17 cellular contexts compared by ENCODE assay signal in the genomic region with DNA sequence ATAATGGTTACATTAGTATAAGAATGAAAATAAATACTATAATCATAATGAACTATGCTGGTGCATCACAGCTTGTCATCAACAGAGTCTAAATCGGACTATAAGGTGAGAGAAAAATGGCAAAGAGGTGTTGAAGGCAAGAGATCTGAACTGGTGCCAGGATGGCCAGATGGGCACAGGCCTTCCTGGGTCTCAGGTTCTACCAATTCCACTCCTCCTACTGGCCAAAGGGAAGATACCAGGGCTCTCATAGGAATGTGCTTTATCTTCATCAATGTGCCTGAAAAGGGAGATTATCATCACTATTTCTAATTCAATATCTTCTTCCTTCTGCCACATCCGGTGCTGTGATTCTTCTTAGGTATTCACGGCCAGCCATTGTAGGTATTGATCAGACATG.
DNase-seq lines count a peak whose midpoint lies in the region; ATAC-seq and TF ChIP-seq lines count a peak whose summit lies in the region.
"Had no signal": no experiment of that assay in that cellular context is flagged by ENCODE, and none has a peak within 500 bp of the region (broad histone marks: within the 10 kb centered on the region; RNA-seq: fewer than 3 reads in every experiment).

No MANE protein-coding gene starts in this region.

- no peaks in the 10 kb centered on the region for H3K36me3 ChIP-seq in HCT116 (ENCODE audit: control insufficient read depth in 1 of 2, insufficient read depth in 2 of 2, low read length in 2 of 2)
- H3K36me3 ChIP-seq: spleen had no signal

- H3K27me3 ChIP-seq in AG04450 (ENCODE audit: control insufficient read depth, insufficient read depth, low read length) = no peaks in the 10 kb centered on the region
- H3K27me3 ChIP-seq in HCT116 (ENCODE audit: insufficient read depth, low read length) = no peaks in the 10 kb centered on the region
- H3K27me3 ChIP-seq: spleen had no signal

- H3K9ac ChIP-seq in HCT116 (ENCODE audit: low read length) = no peak overlapping the region

- H3K4me2 ChIP-seq in HCT116 (ENCODE audit: low read length) = no peak overlapping the region

- no peak for TF ChIP-seq POLR2A in HCT116 (IDR thresholded peaks at IDR 0.05; ENCODE audit: borderline replicate concordance, extremely low read depth, insufficient read depth, insufficient read length)

- H3K9me3 ChIP-seq in AG04450 (ENCODE audit: control insufficient read depth, insufficient read depth, low read length) (no peaks in the 10 kb centered on the region), HCT116 (ENCODE audit: control insufficient read depth in 1 of 2, insufficient read depth in 1 of 2, low read depth in 1 of 2, low read length in 2 of 2) (no peaks in the 10 kb centered on the region)
- H3K9me3 ChIP-seq: psoas muscle, spleen had no signal

- no peak overlapping the region for H3K4me3 ChIP-seq in AG04450 (ENCODE audit: low read depth, low read length)
- no peak overlapping the region for H3K4me3 ChIP-seq in HCT116 (replicated peaks in 1 of 2; ENCODE audit: low read depth in 1 of 2, low read length in 2 of 2)
- no peak overlapping the region for H3K4me3 ChIP-seq in WI38 (ENCODE audit: low read depth, low read length)
- no peak overlapping the region for H3K4me3 ChIP-seq in epithelial cell of proximal tubule (ENCODE audit: low read depth, low read length)
- H3K4me3 ChIP-seq: psoas muscle, spleen had no signal

- H3K4me1 ChIP-seq in HCT116 (ENCODE audit: control insufficient read depth in 1 of 2, insufficient read depth in 2 of 2, low read length in 2 of 2) = no peaks in the 10 kb centered on the region
- H3K4me1 ChIP-seq: psoas muscle, spleen had no signal

- intact Hi-C loops in HCT116 (cut with micrococcal nuclease) = no loop called here

- no peak for DNase-seq in AG04450 (ENCODE audit: low read depth, low spot score)
- no peak for DNase-seq in HCT116 (ENCODE audit: low read depth, low spot score)
- no peak for DNase-seq in epithelial cell of proximal tubule (ENCODE audit: low read depth)
- no peak for DNase-seq in NCI-H345 (lab: John Stamatoyannopoulos, UW)
- DNase-seq in AML-193 (lab: John Stamatoyannopoulos, UW) = no peak
- no peak for DNase-seq in substantia nigra (lab: John Stamatoyannopoulos, UW)
- DNase-seq: activated naive CD8-positive, alpha-beta T cell treated with anti-CD3 and anti-CD28 coated beads, Interleukin-2, amount 10 ng/mL, durations not matched to agents 7 days and 5 days; effector CD4-positive, alpha-beta T cell; hippocampal formation; NCI-H1930; NCI-H510A; psoas muscle; SHP77; spleen had no signal

- H3K9me2 ChIP-seq in HCT116 (ENCODE audit: insufficient read depth) = no peaks in the 10 kb centered on the region

- H4K20me1 ChIP-seq in HCT116 (ENCODE audit: insufficient read depth) = no peaks in the 10 kb centered on the region

- H2AFZ ChIP-seq in HCT116 (ENCODE audit: low read depth, low read length, poor library complexity, severe bottlenecking) = peak overlapping the region; percentile 11

- ATAC-seq in HCT116 (peak; percentile 67), HG02588 (IDR thresholded peaks at IDR 0.05; ENCODE audit: unreplicated experiment) (no peak)
- ATAC-seq: activated T-helper 17 cell treated with anti-CD3 and anti-CD28 coated beads, Interleukin-2, amount 50 U/mL, for 72 hours; psoas muscle had no signal

- no TSS peak for BruUV-seq in HCT116 (replicated peaks; lab: Mats Ljungman, UMichigan)

- H3K27ac ChIP-seq in AG04450 (ENCODE audit: low read depth, low read length) (no peak overlapping the region), HCT116 (ENCODE audit: low read depth, low read length) (no peak overlapping the region), substantia nigra (ENCODE audit: low read depth, low read length, poor library complexity, severe bottlenecking) (no peak overlapping the region)
- H3K27ac ChIP-seq: psoas muscle, spleen had no signal

- peak; percentile 14; the same call in 1 of the 2 replicates for TF ChIP-seq CTCF in AG04450 (IDR thresholded peaks at IDR 0.05; ENCODE audit: low read depth, low read length)
- TF ChIP-seq CTCF in HCT116 (IDR thresholded peaks at IDR 0.05 in 2 of 3, conservative IDR thresholded peaks at IDR 0.05 in 1 of 3; ENCODE audit: borderline replicate concordance in 1 of 3, insufficient read depth in 1 of 3, low read depth in 2 of 3, low read length in 2 of 3) = peak in 2 of 3 experiments; percentile 30 to 38; a peak in 3 of 6 replicates
- TF ChIP-seq CTCF in WI38 (IDR thresholded peaks at IDR 0.05; ENCODE audit: low read depth, low read length) = 0 out of 2 replicates have a peak, but pooled peaks have one; percentile 3
- peak; percentile 22 for TF ChIP-seq CTCF in epithelial cell of proximal tubule (conservative IDR thresholded peaks at IDR 0.05; ENCODE audit: low read depth, low read length)

- RAD21 ChIA-PET in HCT116 (lab: Charles Lee; ENCODE audit: low non-redundant PET in 1 of 2, low total read pairs in 2 of 2, uncharacterized antibody in 2 of 2, unreplicated experiment in 2 of 2) = no interaction called here

- H3K79me2 ChIP-seq in HCT116 (ENCODE audit: insufficient read depth, low read length) = no peaks in the 10 kb centered on the region

- CTCF ChIA-PET in AG04450 (lab: Charles Lee) (no interaction called here), HCT116 (lab: Charles Lee) (no interaction called here)

- POLR2A ChIA-PET in AG04450 (lab: Yijun Ruan, JAX) (no interaction called here), HCT116 (lab: Charles Lee) (no interaction called here)

- TF ChIP-seq RAD21 in HCT116 (IDR thresholded peaks at IDR 0.05; ENCODE audit: low read depth) = no peak

TF ChIP-seq in HCT116, 20 proteins besides CTCF, POLR2A, EP300 and RAD21 (continues in another document):
- TF ChIP-seq JUND (IDR thresholded peaks at IDR 0.05) (no peak), EZH2 (IDR thresholded peaks at IDR 0.05) (no peak), ATF3 (IDR thresholded peaks at IDR 0.05) (no peak), FOSL1 (IDR thresholded peaks at IDR 0.05; ENCODE audit: low read depth) (no peak), ZBTB33 (IDR thresholded peaks at IDR 0.05; ENCODE audit: extremely low read depth, insufficient replicate concordance, low read length) (no peak), ZNF274 (IDR thresholded peaks at IDR 0.05; ENCODE audit: low read depth, low read length) (no peak), EZH2phosphoT487 (IDR thresholded peaks at IDR 0.05; ENCODE audit: borderline replicate concordance) (no peak), SIN3A (IDR thresholded peaks at IDR 0.05; ENCODE audit: low read depth) (no peak), EGR1 (IDR thresholded peaks at IDR 0.05; ENCODE audit: low read depth) (no peak), ELF1 (IDR thresholded peaks at IDR 0.05; ENCODE audit: borderline replicate concordance, low read depth) (no peak), TCF7L2 (IDR thresholded peaks at IDR 0.05; ENCODE audit: borderline replicate concordance, extremely low read depth, insufficient read depth, insufficient read length) (no peak), MAX (IDR thresholded peaks at IDR 0.05) (no peak), ZFX (IDR thresholded peaks at IDR 0.05) (no peak), CBX3 (IDR thresholded peaks at IDR 0.05; ENCODE audit: low read depth) (no peak), CEBPB (IDR thresholded peaks at IDR 0.05; ENCODE audit: low read depth) (no peak), SRF (IDR thresholded peaks at IDR 0.05; ENCODE audit: low read depth) (no peak), SP1 (IDR thresholded peaks at IDR 0.05; ENCODE audit: low read depth) (no peak)
